Comparison of ENCODE assay signal across 7 cellular contexts in the genomic region with DNA sequence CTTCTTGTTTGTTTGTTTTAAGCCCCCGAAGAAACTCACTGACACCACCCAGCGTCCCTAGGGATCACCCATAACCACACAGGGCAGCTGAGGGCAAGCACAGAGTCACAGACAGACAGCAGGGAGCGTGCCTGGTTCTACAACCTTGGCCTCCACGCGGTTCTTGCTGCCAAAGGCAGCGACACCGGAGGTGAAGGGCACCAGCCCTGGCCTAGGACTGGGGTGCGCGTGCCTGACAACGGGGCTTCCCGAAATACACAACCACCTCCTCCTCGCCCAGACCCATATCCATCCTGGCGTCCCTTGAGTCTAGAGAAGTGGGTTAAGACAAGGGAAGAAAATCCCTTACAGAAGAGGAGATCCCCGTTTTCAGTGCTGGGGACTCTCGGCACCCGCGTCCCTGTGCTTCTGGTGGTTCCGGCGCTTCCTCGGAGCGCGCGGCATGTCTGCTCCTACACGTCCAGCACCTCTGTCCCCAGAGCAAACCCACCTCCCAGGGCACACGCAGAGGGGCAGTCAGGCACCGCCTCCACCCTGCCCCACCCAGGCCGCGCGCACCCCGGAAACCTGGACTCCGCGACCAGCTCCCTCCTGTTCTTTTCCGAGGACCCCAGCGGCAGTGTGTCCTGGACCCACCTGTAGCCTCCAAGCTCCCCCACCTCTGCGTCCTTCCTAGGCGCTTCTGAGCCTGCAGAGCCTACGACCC. TPM values are rescaled to one million over a fixed set of nuclear protein-coding genes. Genes with fewer than 3 reads are reported as not detected.
DNase-seq lines count a peak whose midpoint lies in the region; ATAC-seq and TF ChIP-seq lines count a peak whose summit lies in the region.

No MANE protein-coding gene starts in this region.

- H3K27ac Mint-ChIP-seq in T-helper 1 cell treated with Interleukin-12 subunit alpha and Interleukin-12 subunit beta and Interleukin-4 antibody, amounts not matched to agents 30 μg/mL and 1 μg/mL, for 36 hours = peak overlapping the region; percentile 89
- H3K27ac Mint-ChIP-seq in immature natural killer cell = peak overlapping the region; percentile 91 to 98 (median 96)

- peaks cover 71% of the 10 kb centered on the region for H3K4me1 Mint-ChIP-seq in T-helper 1 cell treated with Interleukin-12 subunit alpha and Interleukin-12 subunit beta and Interleukin-4 antibody, amounts not matched to agents 30 μg/mL and 1 μg/mL, for 36 hours (ENCODE audit: low read depth)
- peaks cover 87 to 88% of the 10 kb centered on the region in 2 donors for H3K4me1 Mint-ChIP-seq in immature natural killer cell

- H3K4me3 Mint-ChIP-seq in T-helper 1 cell treated with Interleukin-12 subunit alpha and Interleukin-12 subunit beta and Interleukin-4 antibody, amounts not matched to agents 30 μg/mL and 1 μg/mL, for 36 hours = peak overlapping the region; percentile 96
- H3K4me3 Mint-ChIP-seq in immature natural killer cell = peak overlapping the region; percentile 81 to 98 (median 96)

- H3K36me3 Mint-ChIP-seq in T-helper 1 cell treated with Interleukin-12 subunit alpha and Interleukin-12 subunit beta and Interleukin-4 antibody, amounts not matched to agents 30 μg/mL and 1 μg/mL, for 36 hours (ENCODE audit: low read depth) = peaks cover 18% of the 10 kb centered on the region
- H3K36me3 Mint-ChIP-seq in immature natural killer cell = peaks cover 0 to 4% (median 3%) of the 10 kb centered on the region in 3 donors

- peak overlapping the region; percentile 66 for H3K4me3 ChIP-seq in astrocyte of the cerebellum (ENCODE audit: low read depth, low read length)

- in situ Hi-C loops in astrocyte of the cerebellum (cut with HindIII; ENCODE audit: low sequenced_read_pairs) = no loop called here

- ATAC-seq in GM18907 (IDR thresholded peaks at IDR 0.05; ENCODE audit: unreplicated experiment) = peak; percentile 19
- peak; percentile 1 for ATAC-seq in HG03060 (IDR thresholded peaks at IDR 0.05; ENCODE audit: low read depth, unreplicated experiment)

- H3K9me3 Mint-ChIP-seq in T-helper 1 cell treated with Interleukin-12 subunit alpha and Interleukin-12 subunit beta and Interleukin-4 antibody, amounts not matched to agents 30 μg/mL and 1 μg/mL, for 36 hours = no peaks in the 10 kb centered on the region
- H3K9me3 Mint-ChIP-seq in immature natural killer cell = no peaks in the 10 kb centered on the region

- no peaks in the 10 kb centered on the region for H3K27me3 Mint-ChIP-seq in T-helper 1 cell treated with Interleukin-12 subunit alpha and Interleukin-12 subunit beta and Interleukin-4 antibody, amounts not matched to agents 30 μg/mL and 1 μg/mL, for 36 hours (ENCODE audit: low read depth)
- peaks cover 22 to 26% (median 24%) of the 10 kb centered on the region in 3 donors for H3K27me3 Mint-ChIP-seq in immature natural killer cell (ENCODE audit: low read depth in 3 of 3)

- DNase-seq in astrocyte of the cerebellum (ENCODE audit: low read depth) = no peak
- DNase-seq in immature natural killer cell = peak; percentile 46 to 55 (median 51)
- DNase-seq in stimulated activated CD4-positive, alpha-beta T cell treated with anti-CD3 and anti-CD28 coated beads, Interleukin-15, amount 100 ng/mL, for 24 hours = peak; percentile 67
- no peak for DNase-seq in DMS79 treated with DMSO at 0.1 percent for 48 hours (lab: John Stamatoyannopoulos, UW)

- TF ChIP-seq CTCF in astrocyte of the cerebellum (IDR thresholded peaks at IDR 0.05; ENCODE audit: low read depth, low read length, missing control alignments) = no peak

RNA-seq across cellular contexts. Expression of a gene that starts 0.9 kb away (rescaled TPM):
- 100 to 1,000 TPM in 2 of 3 donors, 10 to 100 TPM in 1; 96.5 to 194 (median 109) TPM for polyA plus RNA-seq in immature natural killer cell

Comparison
In these comparisons a context has a peak if more than half of its experiments do, and no peak if none do; other contexts are left out.
1. DNase-seq: peak in immature natural killer cell (3 of 3) and stimulated activated CD4-positive, alpha-beta T cell treated with anti-CD3 and anti-CD28 coated beads, Interleukin-15, amount 100 ng/mL, for 24 hours (single experiment); none in astrocyte of the cerebellum (single experiment) and DMS79 treated with DMSO at 0.1 percent for 48 hours (single experiment).